In genomic region chr2:42777883-42778805, GRCh38 we compare ENCODE assay signal across 17 cellular contexts. TPM values are rescaled to one million over a fixed set of nuclear protein-coding genes. Genes with fewer than 3 reads are reported as not detected.
DNase-seq lines count a peak whose midpoint lies in the region; ATAC-seq and TF ChIP-seq lines count a peak whose summit lies in the region.
"Had no signal": no experiment of that assay in that cellular context is flagged by ENCODE, and none has a peak within 500 bp of the region (broad histone marks: within the 10 kb centered on the region; RNA-seq: fewer than 3 reads in every experiment).

No MANE protein-coding gene starts in this region.

- H3K4me1 ChIP-seq in psoas muscle: no peaks in the 10 kb centered on the region
- H3K4me1 ChIP-seq: left lung, suprapubic skin had no signal

- no peak for TF ChIP-seq CTCF in fibroblast of mammary gland (conservative IDR thresholded peaks at IDR 0.05; ENCODE audit: control insufficient read depth, insufficient read depth, low read depth, low read length)
- no peak for TF ChIP-seq CTCF in psoas muscle (IDR thresholded peaks at IDR 0.05)
- no peak for TF ChIP-seq CTCF in omental fat pad (IDR thresholded peaks at IDR 0.05)

- H3K4me3 ChIP-seq in fibroblast of mammary gland (ENCODE audit: control insufficient read depth, low read depth, low read length): no peak overlapping the region
- H3K4me3 ChIP-seq in psoas muscle: no peak overlapping the region
- H3K4me3 ChIP-seq: coronary artery, left lung, suprapubic skin had no signal

- no peaks in the 10 kb centered on the region for H3K36me3 ChIP-seq in psoas muscle (ENCODE audit: insufficient read depth in 1 of 2, low read depth in 1 of 2)
- H3K36me3 ChIP-seq: left lung, suprapubic skin had no signal

- H3K27me3 ChIP-seq in psoas muscle (ENCODE audit: insufficient read depth in 3 of 3, low read length in 2 of 3): no peaks in the 10 kb centered on the region
- H3K27me3 ChIP-seq: left lung, suprapubic skin had no signal

- intact Hi-C loops in psoas muscle (cut with DNase I): loop anchor here in 1 of 2 donors (10.0 kb wide), 1 partner anchor 283 kb away; the partner anchor contains the start of gene KCNG3

- no peak overlapping the region for H3K27ac ChIP-seq in psoas muscle
- H3K27ac ChIP-seq: coronary artery, left lung, suprapubic skin had no signal

- peak; percentile 87 for DNase-seq in EH (ENCODE audit: low read depth)
- DNase-seq in M059J (ENCODE audit: low read depth): peak; percentile 72
- DNase-seq in fibroblast of mammary gland (ENCODE audit: low read depth): peak; percentile 36
- no peak for DNase-seq in psoas muscle
- no peak for DNase-seq in HPDE6-E6E7 (ENCODE audit: extremely low spot score)
- DNase-seq in NCI-H146 (lab: John Stamatoyannopoulos, UW): no peak
- DNase-seq in omental fat pad (ENCODE audit: low spot score): no peak
- no peak for DNase-seq in NCI-H1105 treated with DMSO at 0.1 percent for 48 hours (lab: John Stamatoyannopoulos, UW)
- DNase-seq: CD8-positive, alpha-beta memory T cell; DND-41; left lung; NCI-H1694 treated with DMSO at 0.1 percent for 48 hours; NCI-H2227 treated with DMSO at 0.1 percent for 48 hours; NCI-H82 had no signal

- H3K9me3 ChIP-seq in psoas muscle: no peaks in the 10 kb centered on the region
- H3K9me3 ChIP-seq: suprapubic skin had no signal

- ATAC-seq in psoas muscle: peak in 3 of 4 donors; percentile 60 to 66 (median 60)
- ATAC-seq in omental fat pad (ENCODE audit: low FRiP score): no peak
- ATAC-seq: activated CD4-positive, CD25-positive, alpha-beta regulatory T cell treated with anti-CD3 and anti-CD28 coated beads, Interleukin-2, amount 50 U/mL, for 24 hours; left lung had no signal

- WGBS in psoas muscle, 3 donors: 60 to 86% (median 69%) methylated on average over 3 of the region's 3 CpGs

RNA-seq across cellular contexts. Expression of gene OXER1, which starts 14.2 kb away (rescaled TPM):
- total RNA-seq in M059J (2014; rRNA removed; shearing (Covaris generic)): not detected in 2 replicates
- total RNA-seq in psoas muscle (1 to 10 TPM in 1 of 4 donors, under 1 TPM in 3; 0.19 to 1.2 (median 0.26) TPM), omental fat pad (under 1 TPM in 3 of 4 donors, not detected in 1; 0.44 to 0.96 (median 0.65) TPM)
- under 1 TPM; 0.04 to 0.35 (median 0.16) TPM for polyA plus RNA-seq in psoas muscle

RNA-seq across cellular contexts. Expression of gene HAAO, which starts 14.2 kb away (rescaled TPM):
- not detected in 2 replicates for total RNA-seq in M059J (2014; rRNA removed; shearing (Covaris generic))
- total RNA-seq in psoas muscle (1 to 10 TPM in 3 of 4 donors, under 1 TPM in 1; 0.78 to 4.9 (median 1.9) TPM), omental fat pad (1 to 10 TPM; 3.0 to 7.2 (median 3.9) TPM)
- under 1 TPM; 0.78 to 0.93 (median 0.80) TPM for polyA plus RNA-seq in psoas muscle
- polyA plus RNA-seq: CD8-positive, alpha-beta memory T cell had no signal

Comparison
In these comparisons a context has a peak if more than half of its experiments do, and no peak if none do; other contexts are left out.
1. DNase-seq: peak in EH (single experiment), M059J (single experiment) and fibroblast of mammary gland (single experiment); none in psoas muscle (0 of 2), HPDE6-E6E7 (single experiment), NCI-H146 (single experiment), omental fat pad (single experiment) and NCI-H1105 treated with DMSO at 0.1 percent for 48 hours (single experiment).